Comparison of ENCODE assay signal across 1 cellular context in genomic region chr11:12842933-12843636, GRCh38.
TF ChIP-seq lines count a peak whose summit lies in the region.

No MANE protein-coding gene starts in this region.

TF ChIP-seq in K562, 482 proteins besides CTCF, POLR2A, EP300 and RAD21 (continued from another document and continues in another):
- TF ChIP-seq DIDO1 (tag; IDR thresholded peaks at IDR 0.05; ENCODE audit: low read depth), result no peak
- TF ChIP-seq BRD9 (IDR thresholded peaks at IDR 0.05; ENCODE audit: low read depth, partially characterized antibody), result no peak
- TF ChIP-seq ZFP91 (CRISPR knock-in tag; IDR thresholded peaks at IDR 0.05), result no peak
- TF ChIP-seq HBP1 (CRISPR knock-in tag; IDR thresholded peaks at IDR 0.05), result no peak
- TF ChIP-seq XRCC5 (IDR thresholded peaks at IDR 0.05; ENCODE audit: low read depth, low read length), result no peak
- TF ChIP-seq ZNF316 (IDR thresholded peaks at IDR 0.05), result no peak; the same call in 1 of the 2 replicates
- TF ChIP-seq, protein P1, sequence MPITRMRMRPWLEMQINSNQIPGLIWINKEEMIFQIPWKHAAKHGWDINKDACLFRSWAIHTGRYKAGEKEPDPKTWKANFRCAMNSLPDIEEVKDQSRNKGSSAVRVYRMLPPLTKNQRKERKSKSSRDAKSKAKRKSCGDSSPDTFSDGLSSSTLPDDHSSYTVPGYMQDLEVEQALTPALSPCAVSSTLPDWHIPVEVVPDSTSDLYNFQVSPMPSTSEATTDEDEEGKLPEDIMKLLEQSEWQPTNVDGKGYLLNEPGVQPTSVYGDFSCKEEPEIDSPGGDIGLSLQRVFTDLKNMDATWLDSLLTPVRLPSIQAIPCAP (CRISPR knock-in tag; IDR thresholded peaks at IDR 0.05; ENCODE audit: borderline replicate concordance), result no peak
- TF ChIP-seq IRF2 (CRISPR knock-in tag; IDR thresholded peaks at IDR 0.05), result no peak
- no peak for TF ChIP-seq ZBTB49 (CRISPR knock-in tag; IDR thresholded peaks at IDR 0.05; ENCODE audit: borderline replicate concordance)
- TF ChIP-seq FOXA3 (CRISPR knock-in tag; conservative IDR thresholded peaks at IDR 0.05 in 1 of 2, IDR thresholded peaks at IDR 0.05 in 1 of 2), result no peak
- no peak for TF ChIP-seq MIER1 (IDR thresholded peaks at IDR 0.05; ENCODE audit: low read depth)
- TF ChIP-seq U2AF2 (optimal IDR thresholded peaks at IDR 0.05; ENCODE audit: low read depth, low read length), result no peak
- peak; percentile 38 for TF ChIP-seq FOSL1 (tag; conservative IDR thresholded peaks at IDR 0.05)
- TF ChIP-seq CLOCK (CRISPR knock-in tag; IDR thresholded peaks at IDR 0.05; ENCODE audit: borderline replicate concordance), result no peak
- peak; percentile 99 for TF ChIP-seq NFIC (IDR thresholded peaks at IDR 0.05)
- TF ChIP-seq HSF4 (CRISPR knock-in tag; IDR thresholded peaks at IDR 0.05; ENCODE audit: borderline replicate concordance), result no peak
- peak; percentile 32; the same call in 1 of the 2 replicates for TF ChIP-seq MTA2 (IDR thresholded peaks at IDR 0.05; ENCODE audit: low read depth)
- TF ChIP-seq SRF (CRISPR knock-in tag; IDR thresholded peaks at IDR 0.05), result peak in 1 of 2 experiments; percentile 78; a peak in 1 of 4 replicates
- TF ChIP-seq RBM15 (IDR thresholded peaks at IDR 0.05; ENCODE audit: insufficient read depth, low read length), result no peak
- TF ChIP-seq NR1H2 (CRISPR knock-in tag; IDR thresholded peaks at IDR 0.05), result no peak
- no peak for TF ChIP-seq RBM34 (IDR thresholded peaks at IDR 0.05; ENCODE audit: borderline replicate concordance, insufficient read depth, low read length)
- TF ChIP-seq SMAD4 (CRISPR knock-in tag; conservative IDR thresholded peaks at IDR 0.05), result no peak
- peak; percentile 10; the same call in 1 of the 2 replicates for TF ChIP-seq ATF3 (IDR thresholded peaks at IDR 0.05)
- TF ChIP-seq ATF3 (CRISPR knock-in tag; conservative IDR thresholded peaks at IDR 0.05), result no peak
- no peak for TF ChIP-seq MAZ (CRISPR knock-in tag; conservative IDR thresholded peaks at IDR 0.05 in 1 of 2, IDR thresholded peaks at IDR 0.05 in 1 of 2)
- TF ChIP-seq ARID1B (IDR thresholded peaks at IDR 0.05), result peak; percentile 89
- no peak for TF ChIP-seq POLR2B (IDR thresholded peaks at IDR 0.05; ENCODE audit: low read depth, partially characterized antibody)
- TF ChIP-seq MCM2 (IDR thresholded peaks at IDR 0.05; ENCODE audit: low read depth), result no peak
- TF ChIP-seq CGGBP1 (CRISPR knock-in tag; IDR thresholded peaks at IDR 0.05), result no peak
- no peak for TF ChIP-seq MYBL2 (IDR thresholded peaks at IDR 0.05; ENCODE audit: low read depth)
- no peak for TF ChIP-seq MYBL2 (CRISPR knock-in tag; IDR thresholded peaks at IDR 0.05; ENCODE audit: borderline replicate concordance)
- TF ChIP-seq, protein P2, sequence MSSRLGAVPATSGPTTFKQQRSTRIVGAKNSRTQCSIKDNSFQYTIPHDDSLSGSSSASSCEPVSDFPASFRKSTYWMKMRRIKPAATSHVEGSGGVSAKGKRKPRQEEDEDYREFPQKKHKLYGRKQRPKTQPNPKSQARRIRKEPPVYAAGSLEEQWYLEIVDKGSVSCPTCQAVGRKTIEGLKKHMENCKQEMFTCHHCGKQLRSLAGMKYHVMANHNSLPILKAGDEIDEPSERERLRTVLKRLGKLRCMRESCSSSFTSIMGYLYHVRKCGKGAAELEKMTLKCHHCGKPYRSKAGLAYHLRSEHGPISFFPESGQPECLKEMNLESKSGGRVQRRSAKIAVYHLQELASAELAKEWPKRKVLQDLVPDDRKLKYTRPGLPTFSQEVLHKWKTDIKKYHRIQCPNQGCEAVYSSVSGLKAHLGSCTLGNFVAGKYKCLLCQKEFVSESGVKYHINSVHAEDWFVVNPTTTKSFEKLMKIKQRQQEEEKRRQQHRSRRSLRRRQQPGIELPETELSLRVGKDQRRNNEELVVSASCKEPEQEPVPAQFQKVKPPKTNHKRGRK (tag; IDR thresholded peaks at IDR 0.05), result no peak
- TF ChIP-seq TSHZ1 (CRISPR knock-in tag; IDR thresholded peaks at IDR 0.05), result no peak
- no peak for TF ChIP-seq KAT7 (CRISPR knock-in tag; IDR thresholded peaks at IDR 0.05; ENCODE audit: borderline replicate concordance)
- TF ChIP-seq CTBP1 (IDR thresholded peaks at IDR 0.05; ENCODE audit: borderline replicate concordance), result peak; percentile 68; the same call in 1 of the 2 replicates
- TF ChIP-seq FOXJ3 (CRISPR knock-in tag; IDR thresholded peaks at IDR 0.05), result no peak
- TF ChIP-seq DPF2 (IDR thresholded peaks at IDR 0.05), result peak; percentile 80
- no peak for TF ChIP-seq ZKSCAN8 (CRISPR knock-in tag; IDR thresholded peaks at IDR 0.05)
- TF ChIP-seq, protein P3, sequence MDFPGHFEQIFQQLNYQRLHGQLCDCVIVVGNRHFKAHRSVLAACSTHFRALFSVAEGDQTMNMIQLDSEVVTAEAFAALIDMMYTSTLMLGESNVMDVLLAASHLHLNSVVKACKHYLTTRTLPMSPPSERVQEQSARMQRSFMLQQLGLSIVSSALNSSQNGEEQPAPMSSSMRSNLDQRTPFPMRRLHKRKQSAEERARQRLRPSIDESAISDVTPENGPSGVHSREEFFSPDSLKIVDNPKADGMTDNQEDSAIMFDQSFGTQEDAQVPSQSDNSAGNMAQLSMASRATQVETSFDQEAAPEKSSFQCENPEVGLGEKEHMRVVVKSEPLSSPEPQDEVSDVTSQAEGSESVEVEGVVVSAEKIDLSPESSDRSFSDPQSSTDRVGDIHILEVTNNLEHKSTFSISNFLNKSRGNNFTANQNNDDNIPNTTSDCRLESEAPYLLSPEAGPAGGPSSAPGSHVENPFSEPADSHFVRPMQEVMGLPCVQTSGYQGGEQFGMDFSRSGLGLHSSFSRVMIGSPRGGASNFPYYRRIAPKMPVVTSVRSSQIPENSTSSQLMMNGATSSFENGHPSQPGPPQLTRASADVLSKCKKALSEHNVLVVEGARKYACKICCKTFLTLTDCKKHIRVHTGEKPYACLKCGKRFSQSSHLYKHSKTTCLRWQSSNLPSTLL (IDR thresholded peaks at IDR 0.05), result peak; percentile 71
- peak; percentile 76 for TF ChIP-seq STAT5A (IDR thresholded peaks at IDR 0.05; ENCODE audit: borderline replicate concordance, low read length)
- TF ChIP-seq PHB (CRISPR knock-in tag; IDR thresholded peaks at IDR 0.05), result no peak
- no peak for TF ChIP-seq SMAD2 (IDR thresholded peaks at IDR 0.05; ENCODE audit: low read depth, low read length)
- TF ChIP-seq NCOR1 (IDR thresholded peaks at IDR 0.05), result peak; percentile 71
- TF ChIP-seq ESRRB (CRISPR knock-in tag; IDR thresholded peaks at IDR 0.05; ENCODE audit: borderline replicate concordance), result no peak
- peak; percentile 73 for TF ChIP-seq CBFA2T3 (IDR thresholded peaks at IDR 0.05)
- TF ChIP-seq, protein P4, sequence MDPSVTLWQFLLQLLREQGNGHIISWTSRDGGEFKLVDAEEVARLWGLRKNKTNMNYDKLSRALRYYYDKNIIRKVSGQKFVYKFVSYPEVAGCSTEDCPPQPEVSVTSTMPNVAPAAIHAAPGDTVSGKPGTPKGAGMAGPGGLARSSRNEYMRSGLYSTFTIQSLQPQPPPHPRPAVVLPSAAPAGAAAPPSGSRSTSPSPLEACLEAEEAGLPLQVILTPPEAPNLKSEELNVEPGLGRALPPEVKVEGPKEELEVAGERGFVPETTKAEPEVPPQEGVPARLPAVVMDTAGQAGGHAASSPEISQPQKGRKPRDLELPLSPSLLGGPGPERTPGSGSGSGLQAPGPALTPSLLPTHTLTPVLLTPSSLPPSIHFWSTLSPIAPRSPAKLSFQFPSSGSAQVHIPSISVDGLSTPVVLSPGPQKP (CRISPR knock-in tag; IDR thresholded peaks at IDR 0.05), result no peak
- 0 out of 2 replicates have a peak, but pooled peaks have one; percentile 31 for TF ChIP-seq GATA2 (CRISPR knock-in tag; IDR thresholded peaks at IDR 0.05)
- peak in 1 of 2 experiments; percentile 36; a peak in 1 of 4 replicates for TF ChIP-seq TBL1XR1 (IDR thresholded peaks at IDR 0.05; ENCODE audit: low read length in 2 of 2)
- peak; percentile 81 for TF ChIP-seq TCF3 (CRISPR knock-in tag; IDR thresholded peaks at IDR 0.05)
- TF ChIP-seq KLF1 (tag; IDR thresholded peaks at IDR 0.05), result no peak
- no peak for TF ChIP-seq CREB1 (IDR thresholded peaks at IDR 0.05)
- no peak for TF ChIP-seq CREB1 (CRISPR knock-in tag; IDR thresholded peaks at IDR 0.05)
